11 cellular contexts compared by ENCODE assay signal in the genomic region with DNA sequence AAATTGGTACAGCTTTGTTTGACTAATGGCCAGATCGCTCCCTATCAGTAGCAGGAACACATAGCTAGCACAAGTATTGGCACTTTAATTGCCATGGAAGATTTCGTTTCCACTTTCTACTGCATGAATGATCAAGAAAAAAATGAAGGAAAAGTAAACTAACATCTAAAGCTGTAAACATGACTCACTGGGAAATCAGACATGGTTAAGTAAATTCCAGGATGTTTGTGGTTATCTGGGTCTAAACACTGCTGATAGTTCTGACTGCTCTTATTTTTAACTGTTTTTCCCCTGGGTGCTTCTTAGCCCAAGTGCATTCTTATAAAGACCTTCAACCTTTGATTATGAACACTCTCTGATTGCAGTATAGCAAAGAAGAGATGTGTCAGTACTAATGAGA.
DNase-seq lines count a peak whose midpoint lies in the region; ATAC-seq and TF ChIP-seq lines count a peak whose summit lies in the region.
"Had no signal": no experiment of that assay in that cellular context is flagged by ENCODE, and none has a peak within 500 bp of the region (broad histone marks: within the 10 kb centered on the region; RNA-seq: fewer than 3 reads in every experiment).

No MANE protein-coding gene starts in this region.

- H3K4me3 ChIP-seq in BLaER1 treated with 17β-estradiol and CSF1 and Interleukin-3, amounts not matched to agents 10 nM and 100 nM, result no peak overlapping the region
- H3K4me3 ChIP-seq in cardiac fibroblast (replicated peaks in 1 of 2; ENCODE audit: low read depth in 2 of 2, low read length in 2 of 2) (no peak overlapping the region), mesenchymal stem cell (ENCODE audit: insufficient read depth in 1 of 2, low read depth in 1 of 2, low read length in 2 of 2) (no peak overlapping the region), Peyer's patch (no peak overlapping the region)
- H3K4me3 ChIP-seq: HAP-1, sigmoid colon had no signal

- no peak overlapping the region for H4K8ac ChIP-seq in mesenchymal stem cell (ENCODE audit: low read length)

- peak; percentile 94 for DNase-seq in LHCN-M2 (ENCODE audit: low read depth)
- DNase-seq in cardiac fibroblast (ENCODE audit: low read depth in 2 of 2), result peak; percentile 63 to 87
- DNase-seq in mesenchymal stem cell, result peak; percentile 96
- no peak for DNase-seq in Peyer's patch
- no peak for DNase-seq in activated CD4-positive, alpha-beta T cell treated with anti-CD3 and anti-CD28 coated beads for 48 hours
- DNase-seq in GM19238 (ENCODE audit: insufficient read length, low spot score), result no peak
- DNase-seq: activated CD4-positive, alpha-beta T cell treated with anti-CD3 and anti-CD28 coated beads, Interleukin-2, amount 50 U/mL, for 4 hours; sigmoid colon had no signal

- TF ChIP-seq CTCF in cardiac fibroblast (IDR thresholded peaks at IDR 0.05; ENCODE audit: low read depth, low read length) (no peak), Peyer's patch (IDR thresholded peaks at IDR 0.05) (no peak)

- H3K4me1 ChIP-seq in BLaER1 treated with 17β-estradiol and CSF1 and Interleukin-3, amounts not matched to agents 10 nM and 100 nM, result peaks cover 35 to 56% (median 50%) of the 10 kb centered on the region in 10 experiments
- peaks cover 9% of the 10 kb centered on the region for H3K4me1 ChIP-seq in mesenchymal stem cell (ENCODE audit: control insufficient read depth, insufficient read depth, low read depth, low read length)
- H3K4me1 ChIP-seq in Peyer's patch, result no peaks in the 10 kb centered on the region
- H3K4me1 ChIP-seq: HAP-1, sigmoid colon had no signal

- H2BK12ac ChIP-seq in mesenchymal stem cell (ENCODE audit: low read length in 2 of 2), result no peak overlapping the region

- H3K9me3 ChIP-seq in BLaER1 treated with 17β-estradiol and CSF1 and Interleukin-3, amounts not matched to agents 10 nM and 100 nM (replicated peaks in 1 of 11), result peaks cover 0 to 15% (median 8%) of the 10 kb centered on the region in 11 experiments; a peak in 15 of 22 replicates
- no peaks in the 10 kb centered on the region for H3K9me3 ChIP-seq in mesenchymal stem cell (ENCODE audit: control insufficient read depth, low read length)
- H3K9me3 ChIP-seq in Peyer's patch, result no peaks in the 10 kb centered on the region
- H3K9me3 ChIP-seq: HAP-1, sigmoid colon had no signal

- H2AK5ac ChIP-seq in mesenchymal stem cell (ENCODE audit: low read length, severe bottlenecking), result no peak overlapping the region

- no peak overlapping the region for H2BK120ac ChIP-seq in mesenchymal stem cell (ENCODE audit: low read depth, low read length)

- peaks cover 0 to 25% (median 0%) of the 10 kb centered on the region in 11 experiments; a peak in 7 of 22 replicates for H3K27me3 ChIP-seq in BLaER1 treated with 17β-estradiol and CSF1 and Interleukin-3, amounts not matched to agents 10 nM and 100 nM
- H3K27me3 ChIP-seq in mesenchymal stem cell (ENCODE audit: control insufficient read depth in 1 of 2, insufficient read depth in 1 of 2, low read length in 2 of 2), result no peaks in the 10 kb centered on the region
- no peaks in the 10 kb centered on the region for H3K27me3 ChIP-seq in Peyer's patch
- H3K27me3 ChIP-seq: sigmoid colon had no signal

- H3K79me1 ChIP-seq in mesenchymal stem cell (replicated peaks; ENCODE audit: low read length, poor library complexity, severe bottlenecking), result no peaks in the 10 kb centered on the region

- H2BK5ac ChIP-seq in mesenchymal stem cell (ENCODE audit: low read depth, low read length, poor library complexity, severe bottlenecking), result no peak overlapping the region

- no peak overlapping the region for H3K14ac ChIP-seq in mesenchymal stem cell (ENCODE audit: low read length in 2 of 2)

- H2AFZ ChIP-seq in mesenchymal stem cell (ENCODE audit: low read depth, low read length), result no peak overlapping the region

- H3K36me3 ChIP-seq in BLaER1 treated with 17β-estradiol and CSF1 and Interleukin-3, amounts not matched to agents 10 nM and 100 nM, result no peaks in the 10 kb centered on the region
- H3K36me3 ChIP-seq in mesenchymal stem cell (ENCODE audit: control insufficient read depth in 1 of 2, insufficient read depth in 2 of 2, low read depth in 1 of 2, low read length in 2 of 2), result no peaks in the 10 kb centered on the region
- H3K36me3 ChIP-seq in Peyer's patch, result no peaks in the 10 kb centered on the region
- H3K36me3 ChIP-seq: HAP-1, sigmoid colon had no signal

- peak overlapping the region in 3 of 11 experiments; percentile 11 to 46 (median 41); a peak in 2 of 22 replicates for H3K27ac ChIP-seq in BLaER1 treated with 17β-estradiol and CSF1 and Interleukin-3, amounts not matched to agents 10 nM and 100 nM
- H3K27ac ChIP-seq in mesenchymal stem cell (ENCODE audit: low read length, poor library complexity, severe bottlenecking) (peak overlapping the region; percentile 28), Peyer's patch (no peak overlapping the region)
- H3K27ac ChIP-seq: sigmoid colon had no signal

- no peaks in the 10 kb centered on the region for H4K20me1 ChIP-seq in BLaER1 treated with 17β-estradiol and CSF1 and Interleukin-3, amounts not matched to agents 10 nM and 100 nM

- no peak overlapping the region for H3K23ac ChIP-seq in mesenchymal stem cell (ENCODE audit: low read length in 2 of 2)

- H3K4me2 ChIP-seq in BLaER1 treated with 17β-estradiol and CSF1 and Interleukin-3, amounts not matched to agents 10 nM and 100 nM, result peak overlapping the region; percentile 52 to 84 (median 77)
- H3K4me2 ChIP-seq in mesenchymal stem cell (ENCODE audit: low read length, poor library complexity, severe bottlenecking), result no peak overlapping the region

- TF ChIP-seq POLR2A in Peyer's patch (IDR thresholded peaks at IDR 0.05), result no peak

- H3K18ac ChIP-seq in mesenchymal stem cell (ENCODE audit: low read depth in 1 of 2, low read length in 2 of 2), result no peak overlapping the region

- H2BK15ac ChIP-seq in mesenchymal stem cell (ENCODE audit: low read depth, poor library complexity, severe bottlenecking), result no peak overlapping the region

- no peak overlapping the region for H3K4ac ChIP-seq in mesenchymal stem cell (ENCODE audit: low read depth in 1 of 2, low read length in 2 of 2)

- 0 out of 22 replicates have a peak overlapping the region, but pooled peaks of 1 of the 11 experiments have one; percentile 6 for H3K9ac ChIP-seq in BLaER1 treated with 17β-estradiol and CSF1 and Interleukin-3, amounts not matched to agents 10 nM and 100 nM
- no peak overlapping the region for H3K9ac ChIP-seq in mesenchymal stem cell (ENCODE audit: low read length)

- WGBS in mesenchymal stem cell, result no CpG with 5 or more reads among the region's 2 CpGs

- no peak for ATAC-seq in GM18870 (IDR thresholded peaks at IDR 0.05; ENCODE audit: unreplicated experiment)

- no peak overlapping the region for H4K91ac ChIP-seq in mesenchymal stem cell (ENCODE audit: low read length)

Comparison
In these comparisons a context has a peak if more than half of its experiments do, and no peak if none do; other contexts are left out.
1. DNase-seq: peak in LHCN-M2 (single experiment), cardiac fibroblast (2 of 2) and mesenchymal stem cell (single experiment); none in Peyer's patch (0 of 3), activated CD4-positive, alpha-beta T cell treated with anti-CD3 and anti-CD28 coated beads for 48 hours (single experiment) and GM19238 (single experiment).